Comparison of ENCODE assay signal across 21 cellular contexts in the genomic region with DNA sequence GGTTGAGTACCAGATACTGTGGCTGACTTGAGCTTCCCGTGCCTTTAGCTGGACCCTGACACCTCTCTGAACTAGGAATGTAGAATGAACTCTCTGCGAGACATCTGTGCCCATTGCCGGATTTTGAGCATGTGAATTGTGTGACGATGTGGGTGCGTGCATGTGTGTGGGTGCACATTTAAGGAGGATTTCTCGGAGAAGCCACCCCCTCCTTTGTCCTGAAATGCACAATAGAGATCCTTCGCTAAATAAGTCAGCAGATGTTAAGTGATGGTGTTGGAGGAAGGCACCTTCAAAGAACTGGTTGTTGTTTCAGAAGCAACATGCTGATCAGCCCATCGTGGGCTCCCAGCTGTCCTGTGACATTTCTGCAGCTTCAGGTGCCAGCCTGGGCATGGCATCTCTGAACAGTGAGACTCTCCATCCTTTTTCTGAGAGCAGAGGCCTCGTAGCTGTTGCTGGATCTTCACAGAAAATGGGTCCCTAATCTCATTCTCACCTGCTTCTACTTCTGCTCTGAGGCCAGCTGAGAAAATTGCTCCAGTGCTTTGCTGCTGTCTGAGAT.
DNase-seq lines count a peak whose midpoint lies in the region; ATAC-seq lines count a peak whose summit lies in the region.
"Had no signal": no experiment of that assay in that cellular context is flagged by ENCODE, and none has a peak within 500 bp of the region (broad histone marks: within the 10 kb centered on the region; RNA-seq: fewer than 3 reads in every experiment).

No MANE protein-coding gene starts in this region.

- H3K27me3 Mint-ChIP-seq in activated CD4-positive, alpha-beta T cell treated with anti-CD3 and anti-CD28 coated beads for 36 hours = no peaks in the 10 kb centered on the region
- no peaks in the 10 kb centered on the region for H3K27me3 Mint-ChIP-seq in T-helper 1 cell treated with Interleukin-12 subunit alpha and Interleukin-12 subunit beta and Interleukin-4 antibody, amounts not matched to agents 30 μg/mL and 1 μg/mL, for 36 hours (ENCODE audit: low read depth)
- no peaks in the 10 kb centered on the region for H3K27me3 Mint-ChIP-seq in naive B cell
- H3K27me3 Mint-ChIP-seq: activated CD8-positive, alpha-beta memory T cell treated with anti-CD3 and anti-CD28 coated beads, Interleukin-2, amount 10 ng/mL, durations not matched to agents 7 days and 5 days had no signal

- peaks cover 0 to 11% (median 0%) of the 10 kb centered on the region in 11 experiments; a peak in 4 of 22 replicates for H4K20me1 ChIP-seq in BLaER1 treated with 17β-estradiol and CSF1 and Interleukin-3, amounts not matched to agents 10 nM and 100 nM

- POLR2A ChIA-PET in activated CD4-positive, alpha-beta T cell treated with anti-CD3 and anti-CD28 coated beads for 36 hours (lab: Charles Lee) = no interaction called here

- peak overlapping the region in 8 of 11 experiments; percentile 15 to 86 (median 52); a peak in 15 of 22 replicates for H3K9ac ChIP-seq in BLaER1 treated with 17β-estradiol and CSF1 and Interleukin-3, amounts not matched to agents 10 nM and 100 nM

- peak overlapping the region in 8 of 11 experiments; percentile 59 to 98 (median 96); a peak in 16 of 22 replicates for H3K27ac ChIP-seq in BLaER1 treated with 17β-estradiol and CSF1 and Interleukin-3, amounts not matched to agents 10 nM and 100 nM
- no peak overlapping the region for H3K27ac ChIP-seq in SJCRH30
- H3K27ac ChIP-seq: 22Rv1 had no signal

- peak overlapping the region in 2 of 10 experiments; percentile 2 to 33; a peak in 1 of 20 replicates for H3K4me3 ChIP-seq in BLaER1 treated with 17β-estradiol and CSF1 and Interleukin-3, amounts not matched to agents 10 nM and 100 nM
- H3K4me3 ChIP-seq in SJCRH30 = no peak overlapping the region
- H3K4me3 ChIP-seq: K562, skin epidermis had no signal

- H3K9me3 Mint-ChIP-seq in activated CD4-positive, alpha-beta T cell treated with anti-CD3 and anti-CD28 coated beads for 36 hours (ENCODE audit: low read depth) = no peaks in the 10 kb centered on the region
- H3K9me3 Mint-ChIP-seq in T-helper 1 cell treated with Interleukin-12 subunit alpha and Interleukin-12 subunit beta and Interleukin-4 antibody, amounts not matched to agents 30 μg/mL and 1 μg/mL, for 36 hours = no peaks in the 10 kb centered on the region
- no peaks in the 10 kb centered on the region for H3K9me3 Mint-ChIP-seq in naive B cell

- peak; percentile 62 for DNase-seq in activated CD4-positive, alpha-beta T cell treated with anti-CD3 and anti-CD28 coated beads for 36 hours
- DNase-seq in activated CD4-positive, alpha-beta T cell treated with anti-CD3 and anti-CD28 coated beads, Interleukin-2, amount 50 U/mL, for 1 hour = no peak
- no peak for DNase-seq in naive B cell
- no peak for DNase-seq in SJCRH30
- DNase-seq: activated CD4-positive, CD25-positive, alpha-beta regulatory T cell treated with anti-CD3 and anti-CD28 coated beads, Interleukin-2, amount 50 U/mL, for 72 hours; activated CD8-positive, alpha-beta memory T cell treated with anti-CD3 and anti-CD28 coated beads, Interleukin-2, amount 10 ng/mL, durations not matched to agents 7 days and 5 days; activated gamma-delta T cell; cerebellar nuclear complex; kidney glomerular epithelial cell; NCI-H146; NCI-H2171; NCI-H510A treated with DMSO at 0.1 percent for 48 hours; SHP77 treated with DMSO at 0.1 percent for 48 hours; trophoblast cell had no signal

- H3K4me1 Mint-ChIP-seq in activated CD4-positive, alpha-beta T cell treated with anti-CD3 and anti-CD28 coated beads for 36 hours = peaks cover 74% of the 10 kb centered on the region
- peaks cover 62% of the 10 kb centered on the region for H3K4me1 Mint-ChIP-seq in T-helper 1 cell treated with Interleukin-12 subunit alpha and Interleukin-12 subunit beta and Interleukin-4 antibody, amounts not matched to agents 30 μg/mL and 1 μg/mL, for 36 hours (ENCODE audit: low read depth)
- peaks cover 47 to 73% (median 71%) of the 10 kb centered on the region in 3 donors for H3K4me1 Mint-ChIP-seq in naive B cell

- no peaks in the 10 kb centered on the region for H3K9me3 ChIP-seq in BLaER1 treated with 17β-estradiol and CSF1 and Interleukin-3, amounts not matched to agents 10 nM and 100 nM (replicated peaks in 1 of 11)
- H3K9me3 ChIP-seq in SJCRH30 (replicated peaks) = no peaks in the 10 kb centered on the region

- peak overlapping the region; percentile 56 for H3K27ac Mint-ChIP-seq in activated CD4-positive, alpha-beta T cell treated with anti-CD3 and anti-CD28 coated beads for 36 hours
- H3K27ac Mint-ChIP-seq in T-helper 1 cell treated with Interleukin-12 subunit alpha and Interleukin-12 subunit beta and Interleukin-4 antibody, amounts not matched to agents 30 μg/mL and 1 μg/mL, for 36 hours = peak overlapping the region; percentile 69
- H3K27ac Mint-ChIP-seq in naive B cell = peak overlapping the region in 4 of 6 donors; percentile 29 to 72 (median 48)
- H3K27ac Mint-ChIP-seq: activated CD8-positive, alpha-beta memory T cell treated with anti-CD3 and anti-CD28 coated beads, Interleukin-2, amount 10 ng/mL, durations not matched to agents 7 days and 5 days had no signal

- H3K4me2 ChIP-seq in BLaER1 treated with 17β-estradiol and CSF1 and Interleukin-3, amounts not matched to agents 10 nM and 100 nM = peak overlapping the region; percentile 66 to 94 (median 88)

- CTCF ChIA-PET in activated CD4-positive, alpha-beta T cell treated with anti-CD3 and anti-CD28 coated beads for 36 hours (lab: Charles Lee) = interaction anchor here (0.6 to 3.2 kb wide), 3 partner anchors 11 to 101 kb away, joined by 4 to 15 read pairs (median 4); no protein-coding TSS in a partner anchor

- H3K27me3 ChIP-seq in BLaER1 treated with 17β-estradiol and CSF1 and Interleukin-3, amounts not matched to agents 10 nM and 100 nM = peaks cover 0 to 7% (median 0%) of the 10 kb centered on the region in 11 experiments; a peak in 2 of 22 replicates
- H3K27me3 ChIP-seq in SJCRH30 = no peaks in the 10 kb centered on the region

- peaks cover 0 to 49% (median 0%) of the 10 kb centered on the region in 11 experiments; a peak in 4 of 22 replicates for H3K36me3 ChIP-seq in BLaER1 treated with 17β-estradiol and CSF1 and Interleukin-3, amounts not matched to agents 10 nM and 100 nM
- no peaks in the 10 kb centered on the region for H3K36me3 ChIP-seq in SJCRH30

- H3K36me3 Mint-ChIP-seq in activated CD4-positive, alpha-beta T cell treated with anti-CD3 and anti-CD28 coated beads for 36 hours (ENCODE audit: low read depth) = peaks cover 9% of the 10 kb centered on the region
- H3K36me3 Mint-ChIP-seq in T-helper 1 cell treated with Interleukin-12 subunit alpha and Interleukin-12 subunit beta and Interleukin-4 antibody, amounts not matched to agents 30 μg/mL and 1 μg/mL, for 36 hours (ENCODE audit: low read depth) = peaks cover 21% of the 10 kb centered on the region
- H3K36me3 Mint-ChIP-seq in naive B cell = no peaks in the 10 kb centered on the region

- peak overlapping the region; percentile 8 for H3K4me3 Mint-ChIP-seq in activated CD4-positive, alpha-beta T cell treated with anti-CD3 and anti-CD28 coated beads for 36 hours
- no peak overlapping the region for H3K4me3 Mint-ChIP-seq in T-helper 1 cell treated with Interleukin-12 subunit alpha and Interleukin-12 subunit beta and Interleukin-4 antibody, amounts not matched to agents 30 μg/mL and 1 μg/mL, for 36 hours
- peak overlapping the region in 2 of 8 donors; percentile 9 to 30 for H3K4me3 Mint-ChIP-seq in naive B cell
- H3K4me3 Mint-ChIP-seq: activated CD8-positive, alpha-beta memory T cell treated with anti-CD3 and anti-CD28 coated beads, Interleukin-2, amount 10 ng/mL, durations not matched to agents 7 days and 5 days had no signal

- peaks cover 66 to 100% (median 98%) of the 10 kb centered on the region in 10 experiments for H3K4me1 ChIP-seq in BLaER1 treated with 17β-estradiol and CSF1 and Interleukin-3, amounts not matched to agents 10 nM and 100 nM
- peaks cover 9% of the 10 kb centered on the region for H3K4me1 ChIP-seq in SJCRH30

- peak; percentile 50 for ATAC-seq in activated CD4-positive, alpha-beta T cell treated with anti-CD3 and anti-CD28 coated beads for 36 hours
- ATAC-seq in naive B cell (ENCODE audit: low read depth in 2 of 2) = no peak
- no peak for ATAC-seq in GM18498 (IDR thresholded peaks at IDR 0.05; ENCODE audit: unreplicated experiment)
- no peak for ATAC-seq in GM18519 (IDR thresholded peaks at IDR 0.05; ENCODE audit: low FRiP score, unreplicated experiment)
- ATAC-seq: activated CD8-positive, alpha-beta memory T cell treated with anti-CD3 and anti-CD28 coated beads, Interleukin-2, amount 10 ng/mL, durations not matched to agents 7 days and 5 days; K562 had no signal

- intact Hi-C loops in activated CD4-positive, alpha-beta T cell treated with anti-CD3 and anti-CD28 coated beads for 36 hours (cut with DNase I, micrococcal nuclease) = no loop called here
